In genomic region chr11:11985016-11985715, GRCh38 we compare ENCODE assay signal across 15 cellular contexts. TPM values are rescaled to one million over a fixed set of nuclear protein-coding genes. Genes with fewer than 3 reads are reported as not detected.
A peak's percentile ranks its signal among the peaks of the same experiment; 100 is the strongest.
DNase-seq lines count a peak whose midpoint lies in the region; ATAC-seq and TF ChIP-seq lines count a peak whose summit lies in the region.
"Had no signal": no experiment of that assay in that cellular context is flagged by ENCODE, and none has a peak within 500 bp of the region (broad histone marks: within the 10 kb centered on the region; RNA-seq: fewer than 3 reads in every experiment).

No MANE protein-coding gene starts in this region.

- peak overlapping the region; percentile 96 for H3K27ac ChIP-seq in GM23248
- H3K27ac ChIP-seq: ovary had no signal

- no peaks in the 10 kb centered on the region for H3K36me3 ChIP-seq in GM23248 (ENCODE audit: low read depth)
- H3K36me3 ChIP-seq in skeletal muscle satellite cell (ENCODE audit: insufficient read depth, low read length), result no peaks in the 10 kb centered on the region
- H3K36me3 ChIP-seq: lower lobe of right lung, ovary had no signal

- peaks cover 70% of the 10 kb centered on the region for H3F3A ChIP-seq in GM23248 (ENCODE audit: insufficient read depth)

- in situ Hi-C loops in GM23248 (cut with MboI), result no loop called here

- H3K4me1 ChIP-seq in GM23248 (ENCODE audit: insufficient read depth) (peaks cover 81% of the 10 kb centered on the region), skeletal muscle satellite cell (ENCODE audit: control insufficient read depth, insufficient read depth, low read length) (peaks cover 64% of the 10 kb centered on the region)

- H3K9ac ChIP-seq in GM23248 (peak overlapping the region; percentile 61), skeletal muscle satellite cell (ENCODE audit: low read depth, low read length) (peak overlapping the region; percentile 29)

- H3K9me3 ChIP-seq in GM23248 (ENCODE audit: low read depth) (no peaks in the 10 kb centered on the region), skeletal muscle satellite cell (replicated peaks; ENCODE audit: low read length) (no peaks in the 10 kb centered on the region)
- H3K9me3 ChIP-seq: lower lobe of right lung, ovary had no signal

- peak; percentile 83 for DNase-seq in GM23248
- DNase-seq in amniotic epithelial cell (ENCODE audit: low read depth), result peak; percentile 91
- DNase-seq in foreskin fibroblast, result peak; percentile 74 to 82
- DNase-seq in medulla oblongata (ENCODE audit: extremely low spot score), result no peak
- no peak for DNase-seq in retina
- DNase-seq: activated CD4-positive, alpha-beta T cell treated with anti-CD3 and anti-CD28 coated beads, Interleukin-2, amount 10 ng/mL, durations not matched to agents 24 days and 14 days; lower lobe of right lung; NCI-H1436; NCI-H774; ovary; stimulated activated naive CD8-positive, alpha-beta T cell treated with anti-CD3 and anti-CD28 coated beads, Interleukin-15, Interleukin-2, amounts not matched to agents 100 U/mL and 50 U/mL, for 24 hours had no signal

- H3K79me2 ChIP-seq in GM23248 (ENCODE audit: insufficient read depth), result no peaks in the 10 kb centered on the region

- H3K27me3 ChIP-seq in GM23248 (replicated peaks; ENCODE audit: insufficient read depth) (no peaks in the 10 kb centered on the region), skeletal muscle satellite cell (ENCODE audit: control insufficient read depth, insufficient read depth, low read length) (no peaks in the 10 kb centered on the region)
- H3K27me3 ChIP-seq: ovary had no signal

- peak overlapping the region; percentile 25; the same call in 1 of the 2 replicates for H2AFZ ChIP-seq in GM23248

- 79 to 84% methylated on average over 8 of the region's 8 CpGs for WGBS in GM23248 (ENCODE audit: low coverage in 1 of 2, low lambda C conversion rate in 2 of 2, missing lambda C conversion rate in 2 of 2), 2 experiments

- H3K4me2 ChIP-seq in GM23248 (ENCODE audit: unreplicated experiment), result no peak overlapping the region
- no peak overlapping the region for H3K4me2 ChIP-seq in skeletal muscle satellite cell (ENCODE audit: low read length)

- ATAC-seq in GM19351 (IDR thresholded peaks at IDR 0.05; ENCODE audit: unreplicated experiment) (no peak), GM21825 (IDR thresholded peaks at IDR 0.05; ENCODE audit: unreplicated experiment) (no peak)
- ATAC-seq: activated T-helper 17 cell treated with anti-CD3 and anti-CD28 coated beads, Interleukin-2, amount 50 U/mL, for 72 hours; lower lobe of right lung; stimulated activated naive CD8-positive, alpha-beta T cell treated with anti-CD3 and anti-CD28 coated beads, Interleukin-15, Interleukin-2, amounts not matched to agents 100 U/mL and 50 U/mL, for 24 hours had no signal

- TF ChIP-seq CTCF in foreskin fibroblast (IDR thresholded peaks at IDR 0.05; ENCODE audit: low read depth, low read length), result no peak

- no peaks in the 10 kb centered on the region for H3K9me2 ChIP-seq in GM23248 (ENCODE audit: insufficient read depth)

- no peak overlapping the region for H3K4me3 ChIP-seq in GM23248
- H3K4me3 ChIP-seq in foreskin fibroblast (ENCODE audit: low read depth in 1 of 2, low read length in 2 of 2), result no peak overlapping the region
- no peak overlapping the region for H3K4me3 ChIP-seq in skeletal muscle satellite cell (ENCODE audit: low read length)
- H3K4me3 ChIP-seq: lower lobe of right lung, ovary had no signal

- no peaks in the 10 kb centered on the region for H4K20me1 ChIP-seq in GM23248 (ENCODE audit: insufficient read depth)

RNA-seq across cellular contexts. Expression of gene DKK3, which starts 23.3 kb away (rescaled TPM):
- total RNA-seq in GM23248 (2014; rRNA removed; shearing (Covaris generic)), result 189 and 225 TPM in 2 replicates
- polyA plus RNA-seq in GM23248 (2016; fragmentation: Nextera tagmentation; extraction: Ambion mirVana), result 237 and 239 TPM in 2 replicates
- total RNA-seq in skeletal muscle satellite cell (2012; rRNA removed), result 11.8 and 17.0 TPM in 2 replicates
- total RNA-seq: activated CD4-positive, alpha-beta T cell treated with anti-CD3 and anti-CD28 coated beads, Interleukin-2, amount 10 ng/mL, durations not matched to agents 24 days and 14 days; activated T-helper 17 cell treated with anti-CD3 and anti-CD28 coated beads, Interleukin-2, amount 50 U/mL, for 72 hours had no signal

Comparison
In these comparisons a context has a peak if more than half of its experiments do, and no peak if none do; other contexts are left out.
1. DNase-seq: peak in GM23248 (single experiment), amniotic epithelial cell (single experiment) and foreskin fibroblast (2 of 2); none in medulla oblongata (single experiment) and retina (single experiment).